1 cellular context compared by ENCODE assay signal in genomic region chr9:8186553-8186952, GRCh38.
TF ChIP-seq lines count a peak whose summit lies in the region.

No MANE protein-coding gene starts in this region.

TF ChIP-seq in SK-N-SH, 30 proteins besides CTCF, POLR2A, EP300 and RAD21 (continued from another document):
- TF ChIP-seq USF1 (IDR thresholded peaks at IDR 0.05; ENCODE audit: borderline replicate concordance, low read depth) (no peak), TAF1 (IDR thresholded peaks at IDR 0.05; ENCODE audit: borderline replicate concordance, low read depth, low read length) (no peak), FOXJ3 (CRISPR knock-in tag; IDR thresholded peaks at IDR 0.05) (no peak), FOSL2 (IDR thresholded peaks at IDR 0.05; ENCODE audit: borderline replicate concordance, low read depth) (no peak), RCOR1 (IDR thresholded peaks at IDR 0.05; ENCODE audit: low read length) (no peak), MXI1 (IDR thresholded peaks at IDR 0.05; ENCODE audit: low read depth, low read length) (no peak), FOXM1 (IDR thresholded peaks at IDR 0.05; ENCODE audit: low read depth) (no peak), NRF1 (IDR thresholded peaks at IDR 0.05; ENCODE audit: low read depth, low read length) (no peak), EZH2phosphoT487 (IDR thresholded peaks at IDR 0.05; ENCODE audit: borderline replicate concordance, low read depth) (no peak), RXRA (IDR thresholded peaks at IDR 0.05; ENCODE audit: borderline replicate concordance, low read depth) (no peak), GATA2 (CRISPR knock-in tag; IDR thresholded peaks at IDR 0.05) (no peak), TCF12 (IDR thresholded peaks at IDR 0.05) (no peak)
